ENCODE assay signal across 20 cellular contexts in the genomic region with DNA sequence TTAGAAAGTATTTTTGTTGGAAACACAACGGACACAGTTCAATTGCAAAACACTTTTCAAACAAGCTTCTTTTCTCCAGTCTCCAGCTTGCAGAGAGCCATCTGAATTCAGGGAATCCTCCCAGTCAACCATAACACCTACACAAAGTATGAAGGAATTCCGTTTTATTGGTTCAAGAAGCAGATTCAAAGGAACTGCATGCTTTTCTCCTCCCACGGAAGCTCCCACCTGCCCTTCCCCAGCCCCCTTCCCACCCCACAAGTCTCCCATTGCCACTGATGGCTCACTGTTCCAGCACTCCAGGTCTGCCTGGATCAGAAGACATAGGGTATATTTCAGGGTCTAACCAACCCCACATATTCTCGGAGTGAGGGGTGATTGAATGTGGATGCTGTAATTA.
DNase-seq lines count a peak whose midpoint lies in the region; FAIRE-seq and TF ChIP-seq lines count a peak whose summit lies in the region.
"Had no signal": no experiment of that assay in that cellular context is flagged by ENCODE, and none has a peak within 500 bp of the region (broad histone marks: within the 10 kb centered on the region; RNA-seq: fewer than 3 reads in every experiment).

No MANE protein-coding gene starts in this region.

- H3K9me3 ChIP-seq in astrocyte (ENCODE audit: insufficient read depth, low read depth, low read length) = no peaks in the 10 kb centered on the region
- no peaks in the 10 kb centered on the region for H3K9me3 ChIP-seq in hepatocyte (ENCODE audit: low read depth)
- no peaks in the 10 kb centered on the region for H3K9me3 ChIP-seq in smooth muscle cell (replicated peaks; ENCODE audit: low read depth)
- no peaks in the 10 kb centered on the region for H3K9me3 ChIP-seq in neural progenitor cell (ENCODE audit: low read depth)
- H3K9me3 ChIP-seq: BE2C, Caco-2 had no signal

- H3K36me3 Mint-ChIP-seq in astrocyte (ENCODE audit: low read depth, unreplicated experiment) (no peaks in the 10 kb centered on the region), nephron (ENCODE audit: low read depth) (no peaks in the 10 kb centered on the region), neural progenitor cell (no peaks in the 10 kb centered on the region)

- H4K20me1 ChIP-seq in astrocyte (ENCODE audit: insufficient read depth, low read length) (peaks cover 11% of the 10 kb centered on the region), hepatocyte (ENCODE audit: insufficient read depth, poor library complexity, severe bottlenecking) (no peaks in the 10 kb centered on the region), smooth muscle cell (ENCODE audit: low read depth) (no peaks in the 10 kb centered on the region), neural progenitor cell (ENCODE audit: low read depth) (no peaks in the 10 kb centered on the region)

- H3K27ac Mint-ChIP-seq in astrocyte (ENCODE audit: unreplicated experiment) (peak overlapping the region; percentile 48), nephron (peak overlapping the region; percentile 81 to 86 (median 84)), neural progenitor cell (no peak overlapping the region)
- H3K27ac Mint-ChIP-seq: CD4-positive, alpha-beta T cell; GM23338; IgD-negative memory B cell had no signal

- H3K27me3 ChIP-seq in astrocyte (ENCODE audit: insufficient read depth, low read length) = peaks cover 10% of the 10 kb centered on the region
- no peaks in the 10 kb centered on the region for H3K27me3 ChIP-seq in hepatocyte
- H3K27me3 ChIP-seq in smooth muscle cell (ENCODE audit: low read depth) = no peaks in the 10 kb centered on the region
- no peaks in the 10 kb centered on the region for H3K27me3 ChIP-seq in neural progenitor cell
- H3K27me3 ChIP-seq: BE2C had no signal

- H3K4me1 ChIP-seq in astrocyte (ENCODE audit: insufficient read depth, low read length) (peaks cover 8% of the 10 kb centered on the region), hepatocyte (ENCODE audit: insufficient read depth) (peaks cover 36% of the 10 kb centered on the region), smooth muscle cell (ENCODE audit: low read depth) (peaks cover 32% of the 10 kb centered on the region), neural progenitor cell (peaks cover 27% of the 10 kb centered on the region)

- H3K9me3 Mint-ChIP-seq in astrocyte (ENCODE audit: unreplicated experiment) (no peaks in the 10 kb centered on the region), nephron (no peaks in the 10 kb centered on the region), neural progenitor cell (no peaks in the 10 kb centered on the region)
- H3K9me3 Mint-ChIP-seq: CD4-positive, alpha-beta T cell; GM23338; IgD-negative memory B cell had no signal

- no peaks in the 10 kb centered on the region for H3K9me2 ChIP-seq in hepatocyte (replicated peaks; ENCODE audit: insufficient read depth)

- H3K79me2 ChIP-seq in astrocyte (ENCODE audit: insufficient read depth, low read length) (no peaks in the 10 kb centered on the region), hepatocyte (no peaks in the 10 kb centered on the region), smooth muscle cell (ENCODE audit: low read depth) (no peaks in the 10 kb centered on the region), neural progenitor cell (ENCODE audit: low read depth) (no peaks in the 10 kb centered on the region)

- no peaks in the 10 kb centered on the region for H3K36me3 ChIP-seq in astrocyte (ENCODE audit: insufficient read depth, low read length)
- no peaks in the 10 kb centered on the region for H3K36me3 ChIP-seq in hepatocyte (replicated peaks; ENCODE audit: insufficient read depth, low read depth)
- no peaks in the 10 kb centered on the region for H3K36me3 ChIP-seq in smooth muscle cell (ENCODE audit: low read depth)
- no peaks in the 10 kb centered on the region for H3K36me3 ChIP-seq in neural progenitor cell
- H3K36me3 ChIP-seq: BE2C had no signal

- 56% methylated on average over 4 of the region's 4 CpGs for WGBS in hepatocyte (ENCODE audit: low lambda C conversion rate, missing lambda C conversion rate)
- 44% methylated on average over 4 of the region's 4 CpGs for WGBS in smooth muscle cell (ENCODE audit: low lambda C conversion rate)

- no peak for FAIRE-seq in astrocyte (lab: Jason Lieb, UNC)
- FAIRE-seq: A204.1, D721Med, G401.6, GM12891, HepG2 had no signal

- TF ChIP-seq CTCF in astrocyte (IDR thresholded peaks at IDR 0.05; ENCODE audit: insufficient read depth, low read depth, low read length) (no peak), hepatocyte (IDR thresholded peaks at IDR 0.05; ENCODE audit: poor library complexity) (no peak), nephron (IDR thresholded peaks at IDR 0.05; ENCODE audit: unreplicated experiment in 3 of 3) (no peak), smooth muscle cell (IDR thresholded peaks at IDR 0.05; ENCODE audit: borderline replicate concordance, insufficient read depth, poor library complexity, severe bottlenecking) (no peak), neural progenitor cell (IDR thresholded peaks at IDR 0.05) (no peak)

- H3K27me3 Mint-ChIP-seq in astrocyte (ENCODE audit: low read depth, unreplicated experiment) (no peaks in the 10 kb centered on the region), nephron (ENCODE audit: low read depth) (no peaks in the 10 kb centered on the region), neural progenitor cell (ENCODE audit: insufficient read depth, low read depth) (peaks cover 2% of the 10 kb centered on the region)
- H3K27me3 Mint-ChIP-seq: CD4-positive, alpha-beta T cell; IgD-negative memory B cell had no signal

- no peak overlapping the region for H3K4me3 ChIP-seq in astrocyte (ENCODE audit: insufficient read depth, low read depth, low read length)
- H3K4me3 ChIP-seq in hepatocyte = no peak overlapping the region
- H3K4me3 ChIP-seq in smooth muscle cell = peak overlapping the region; percentile 10
- no peak overlapping the region for H3K4me3 ChIP-seq in neural progenitor cell
- H3K4me3 ChIP-seq: GM23338 had no signal

- H3K4me1 Mint-ChIP-seq in astrocyte (ENCODE audit: low read depth, unreplicated experiment) = peaks cover 41% of the 10 kb centered on the region
- peaks cover 54% of the 10 kb centered on the region for H3K4me1 Mint-ChIP-seq in nephron
- H3K4me1 Mint-ChIP-seq in neural progenitor cell = peaks cover 30% of the 10 kb centered on the region

- H3F3A ChIP-seq in smooth muscle cell (ENCODE audit: low read depth) = peaks cover 7% of the 10 kb centered on the region
- H3F3A ChIP-seq in neural progenitor cell (ENCODE audit: low read depth) = no peaks in the 10 kb centered on the region

- H3K4me3 Mint-ChIP-seq in astrocyte (ENCODE audit: unreplicated experiment) (no peak overlapping the region), nephron (peak overlapping the region; percentile 8 to 28 (median 21)), neural progenitor cell (no peak overlapping the region)
- H3K4me3 Mint-ChIP-seq: CD4-positive, alpha-beta T cell; GM23338; IgD-negative memory B cell had no signal

- no peak overlapping the region for H2AFZ ChIP-seq in astrocyte (ENCODE audit: low read depth, low read length)
- H2AFZ ChIP-seq in hepatocyte = no peak overlapping the region
- H2AFZ ChIP-seq in smooth muscle cell (ENCODE audit: low read depth) = no peak overlapping the region
- no peak overlapping the region for H2AFZ ChIP-seq in neural progenitor cell (replicated peaks)
- H2AFZ ChIP-seq: GM23338 had no signal

- H3K27ac ChIP-seq in astrocyte (ENCODE audit: low read depth, low read length) (no peak overlapping the region), hepatocyte (peak overlapping the region; percentile 3), smooth muscle cell (ENCODE audit: low read depth) (peak overlapping the region; percentile 29), neural progenitor cell (no peak overlapping the region)

- H3K4me2 ChIP-seq in astrocyte (ENCODE audit: low read length) (no peak overlapping the region), hepatocyte (peak overlapping the region; percentile 12), smooth muscle cell (peak overlapping the region; percentile 78), neural progenitor cell (no peak overlapping the region)
- H3K4me2 ChIP-seq: GM23338 had no signal

- DNase-seq in astrocyte (ENCODE audit: low read depth) = no peak
- DNase-seq in hepatocyte (ENCODE audit: low spot score) = no peak
- no peak for DNase-seq in smooth muscle cell (lab: John Stamatoyannopoulos, UW; ENCODE audit: unreplicated experiment)
- no peak for DNase-seq in neural progenitor cell (ENCODE audit: low spot score)
- DNase-seq in activated CD4-positive, alpha-beta T cell treated with anti-CD3 and anti-CD28 coated beads, Interleukin-2, amount 50 U/mL, for 1 hour = no peak
- DNase-seq in NCI-H2081 (lab: John Stamatoyannopoulos, UW) = no peak
- DNase-seq: ACHN; C1 segment of cervical spinal cord; Caco-2; CD4-positive, alpha-beta T cell; H7 had no signal

- no peak overlapping the region for H3K9ac ChIP-seq in astrocyte (ENCODE audit: low read length)
- H3K9ac ChIP-seq in smooth muscle cell (ENCODE audit: low read depth) = no peak overlapping the region
- no peak overlapping the region for H3K9ac ChIP-seq in neural progenitor cell

Comparison
In these comparisons a context has a peak if more than half of its experiments do, and no peak if none do; other contexts are left out.
1. H3K27ac ChIP-seq: peak in hepatocyte (single experiment) and smooth muscle cell (single experiment); none in astrocyte (single experiment) and neural progenitor cell (single experiment).
2. H3K4me2 ChIP-seq: peak in hepatocyte (single experiment) and smooth muscle cell (single experiment); none in astrocyte (single experiment) and neural progenitor cell (single experiment).
3. H3K4me3 Mint-ChIP-seq: peak in nephron (3 of 3); none in astrocyte (single experiment) and neural progenitor cell (single experiment).